ENCODE assay signal across 8 cellular contexts in genomic region chr1:150235852-150236613, GRCh38. TPM values are rescaled to one million over a fixed set of nuclear protein-coding genes. Genes with fewer than 3 reads are reported as not detected.
DNase-seq lines count a peak whose midpoint lies in the region; ATAC-seq and TF ChIP-seq lines count a peak whose summit lies in the region.

ANP32E (minus strand) TSS chr1:150236112; CDS start chr1:150235786, 326 bp downstream.

- DNase-seq in NCI-H1417 (lab: John Stamatoyannopoulos, UW) (peak; percentile 97 to 100 (median 100)), SW 1271 (lab: John Stamatoyannopoulos, UW) (peak; percentile 93 to 98), Right ventricle myocardium inferior (ENCODE audit: missing footprints) (peak; percentile 95), ovary (peak; percentile 94 to 97 (median 96)), thyroid gland (peak; percentile 95)
- DNase-seq in activated naive CD8-positive, alpha-beta T cell treated with anti-CD3 and anti-CD28 coated beads, Interleukin-2, amount 50 U/mL, for 16 hours (ENCODE audit: low read depth, low spot score), result peak; percentile 83

- peak within 1 kb of the TSS; percentile 84 for H3K27ac ChIP-seq in ovary
- H3K27ac ChIP-seq in thyroid gland, result peak within 1 kb of the TSS; percentile 85 to 99 (median 96)

- TF ChIP-seq POLR2A in ovary (IDR thresholded peaks at IDR 0.05) (peak; percentile 86), thyroid gland (IDR thresholded peaks at IDR 0.05) (peak; percentile 53 to 96)

- ATAC-seq in HG02763 (IDR thresholded peaks at IDR 0.05; ENCODE audit: unreplicated experiment), result peak; percentile 82
- ATAC-seq in Right ventricle myocardium inferior, result peak; percentile 98

- no peaks in the 10 kb centered on the region for H3K27me3 ChIP-seq in ovary
- H3K27me3 ChIP-seq in thyroid gland, result no peaks in the 10 kb centered on the region

- TF ChIP-seq CTCF in GM12872 (IDR thresholded peaks at IDR 0.05; ENCODE audit: insufficient read depth, low read depth, low read length), result 0 out of 3 replicates have a peak, but pooled peaks have one; percentile 22
- TF ChIP-seq CTCF in ovary (IDR thresholded peaks at IDR 0.05), result peak in 1 of 3 donors; percentile 23
- TF ChIP-seq CTCF in thyroid gland (IDR thresholded peaks at IDR 0.05), result peak in 2 of 6 experiments; percentile 33 to 56

- peak within 1 kb of the TSS; percentile 100 for H3K4me3 ChIP-seq in ovary
- H3K4me3 ChIP-seq in thyroid gland (replicated peaks in 1 of 3), result peak within 1 kb of the TSS; percentile 76 to 91 (median 85)

- H3K9me3 ChIP-seq in ovary, result no peaks in the 10 kb centered on the region
- no peaks in the 10 kb centered on the region for H3K9me3 ChIP-seq in thyroid gland

- H3K36me3 ChIP-seq in ovary, result no peaks in the 10 kb centered on the region
- no peaks in the 10 kb centered on the region for H3K36me3 ChIP-seq in thyroid gland

- intact Hi-C loops in Right ventricle myocardium inferior (cut with DNase I) (loop anchor here (2.0 to 5.0 kb wide), 2 partner anchors 21 to 46 kb away; partner anchors contain the start of gene CIART), ovary (cut with DNase I) (no loop called here), thyroid gland (cut with DNase I) (no loop called here)

- H3K4me1 ChIP-seq in ovary (ENCODE audit: insufficient read depth) (peaks cover 2% of the 10 kb centered on the region), thyroid gland (peaks cover 5 to 9% of the 10 kb centered on the region in 2 donors)

- no peak for TF ChIP-seq EP300 in ovary (IDR thresholded peaks at IDR 0.05)

- WGBS in ovary, 3 donors, result 0 to 1% (median 1%) methylated on average over 33 of the region's 33 CpGs
- 0% methylated on average over 33 of the region's 33 CpGs for WGBS in thyroid gland, 2 donors

RNA-seq across cellular contexts. Expression of gene ANP32E, which starts in this region (rescaled TPM):
- total RNA-seq in Right ventricle myocardium inferior, result 28.6 TPM
- total RNA-seq in ovary, result 10 to 100 TPM; 16.3 to 43.8 (median 33.7) TPM
- 10 to 100 TPM; 19.1 to 25.0 TPM for polyA plus RNA-seq in ovary
- total RNA-seq in thyroid gland, result 10 to 100 TPM; 19.3 to 25.8 (median 24.5) TPM

Comparison
In these comparisons a context has a peak if more than half of its experiments do, and no peak if none do; other contexts are left out.
1. Peak in every context shown above with its lines: DNase-seq, ATAC-seq, H3K4me3 ChIP-seq and H3K27ac ChIP-seq.